ENCODE assay signal across 1 cellular context in genomic region chr17:40068917-40069750, GRCh38.
TF ChIP-seq lines count a peak whose summit lies in the region.

No MANE protein-coding gene starts in this region.

TF ChIP-seq in HEK293, 187 proteins besides CTCF, POLR2A, EP300 and RAD21 (continued from another document and continues in another):
- TF ChIP-seq ZSCAN18 (tag by site-specific recombination; IDR thresholded peaks at IDR 0.05) (peak; percentile 92; the same call in 1 of the 2 replicates), ZNF501 (tag by site-specific recombination; IDR thresholded peaks at IDR 0.05) (peak; percentile 85), HOXD13 (CRISPR knock-in tag; IDR thresholded peaks at IDR 0.05; ENCODE audit: borderline replicate concordance) (no peak), YY1 (tag by site-specific recombination; IDR thresholded peaks at IDR 0.05) (no peak), PRDM10 (tag by site-specific recombination; IDR thresholded peaks at IDR 0.05) (no peak), ZNF366 (tag by site-specific recombination; conservative IDR thresholded peaks at IDR 0.05) (peak; percentile 99), ZNF654 (tag by site-specific recombination; IDR thresholded peaks at IDR 0.05; ENCODE audit: low read depth) (no peak), ZNF776 (tag by site-specific recombination; IDR thresholded peaks at IDR 0.05; ENCODE audit: borderline replicate concordance) (no peak), SP7 (tag by site-specific recombination; IDR thresholded peaks at IDR 0.05) (peak; percentile 41; the same call in 1 of the 2 replicates), ZNF416 (tag by site-specific recombination; IDR thresholded peaks at IDR 0.05) (no peak), ZNF335 (tag by site-specific recombination; conservative IDR thresholded peaks at IDR 0.05) (peak; percentile 96), IKZF3 (tag by site-specific recombination; IDR thresholded peaks at IDR 0.05) (0 out of 2 replicates have a peak, but pooled peaks have one; percentile 26), HOXA7 (CRISPR knock-in tag; IDR thresholded peaks at IDR 0.05; ENCODE audit: borderline replicate concordance) (no peak), ZNF23 (tag by site-specific recombination; IDR thresholded peaks at IDR 0.05; ENCODE audit: borderline replicate concordance) (no peak), ZNF280D (tag by site-specific recombination; IDR thresholded peaks at IDR 0.05) (no peak), ZNF19 (tag by site-specific recombination; IDR thresholded peaks at IDR 0.05; ENCODE audit: low read depth) (no peak), ZNF10 (tag by site-specific recombination; IDR thresholded peaks at IDR 0.05) (no peak; the same call in 1 of the 2 replicates), ZNF138 (tag by site-specific recombination; IDR thresholded peaks at IDR 0.05; ENCODE audit: borderline replicate concordance) (no peak), ZNF350 (tag by site-specific recombination; IDR thresholded peaks at IDR 0.05) (no peak), ZBTB17 (tag by site-specific recombination; IDR thresholded peaks at IDR 0.05) (peak; percentile 69), ZNF114 (tag by site-specific recombination; IDR thresholded peaks at IDR 0.05) (no peak), ZNF433 (tag by site-specific recombination; IDR thresholded peaks at IDR 0.05; ENCODE audit: low read depth) (no peak), ZNF623 (tag by site-specific recombination; IDR thresholded peaks at IDR 0.05) (no peak), ZNF585B (tag by site-specific recombination; IDR thresholded peaks at IDR 0.05) (no peak), ZNF701 (tag by site-specific recombination; IDR thresholded peaks at IDR 0.05) (no peak), MYNN (tag by site-specific recombination; IDR thresholded peaks at IDR 0.05; ENCODE audit: borderline replicate concordance) (no peak), ZBTB20 (tag by site-specific recombination; IDR thresholded peaks at IDR 0.05) (peak; percentile 70), ZNF473 (tag by site-specific recombination; IDR thresholded peaks at IDR 0.05) (no peak), ZNF423 (tag by site-specific recombination; IDR thresholded peaks at IDR 0.05) (no peak; the same call in 1 of the 2 replicates), ZBTB8A (tag by site-specific recombination; IDR thresholded peaks at IDR 0.05) (no peak), ZNF169 (tag by site-specific recombination; IDR thresholded peaks at IDR 0.05) (peak; percentile 94), ZNF341 (tag by site-specific recombination; IDR thresholded peaks at IDR 0.05; ENCODE audit: low read depth) (no peak; the same call in 1 of the 2 replicates), ZBTB44 (tag by site-specific recombination; IDR thresholded peaks at IDR 0.05) (no peak; the same call in 1 of the 2 replicates), GLI2 (tag by site-specific recombination; IDR thresholded peaks at IDR 0.05; ENCODE audit: borderline replicate concordance, low read depth) (no peak), ZNF596 (tag by site-specific recombination; IDR thresholded peaks at IDR 0.05) (peak; percentile 88), ZNF621 (tag by site-specific recombination; IDR thresholded peaks at IDR 0.05) (no peak)
- TF ChIP-seq, protein P1, sequence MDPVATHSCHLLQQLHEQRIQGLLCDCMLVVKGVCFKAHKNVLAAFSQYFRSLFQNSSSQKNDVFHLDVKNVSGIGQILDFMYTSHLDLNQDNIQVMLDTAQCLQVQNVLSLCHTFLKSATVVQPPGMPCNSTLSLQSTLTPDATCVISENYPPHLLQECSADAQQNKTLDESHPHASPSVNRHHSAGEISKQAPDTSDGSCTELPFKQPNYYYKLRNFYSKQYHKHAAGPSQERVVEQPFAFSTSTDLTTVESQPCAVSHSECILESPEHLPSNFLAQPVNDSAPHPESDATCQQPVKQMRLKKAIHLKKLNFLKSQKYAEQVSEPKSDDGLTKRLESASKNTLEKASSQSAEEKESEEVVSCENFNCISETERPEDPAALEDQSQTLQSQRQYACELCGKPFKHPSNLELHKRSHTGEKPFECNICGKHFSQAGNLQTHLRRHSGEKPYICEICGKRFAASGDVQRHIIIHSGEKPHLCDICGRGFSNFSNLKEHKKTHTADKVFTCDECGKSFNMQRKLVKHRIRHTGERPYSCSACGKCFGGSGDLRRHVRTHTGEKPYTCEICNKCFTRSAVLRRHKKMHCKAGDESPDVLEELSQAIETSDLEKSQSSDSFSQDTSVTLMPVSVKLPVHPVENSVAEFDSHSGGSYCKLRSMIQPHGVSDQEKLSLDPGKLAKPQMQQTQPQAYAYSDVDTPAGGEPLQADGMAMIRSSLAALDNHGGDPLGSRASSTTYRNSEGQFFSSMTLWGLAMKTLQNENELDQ (tag by site-specific recombination; IDR thresholded peaks at IDR 0.05; ENCODE audit: low read depth): no peak; the same call in 1 of the 2 replicates
- TF ChIP-seq, protein P2, sequence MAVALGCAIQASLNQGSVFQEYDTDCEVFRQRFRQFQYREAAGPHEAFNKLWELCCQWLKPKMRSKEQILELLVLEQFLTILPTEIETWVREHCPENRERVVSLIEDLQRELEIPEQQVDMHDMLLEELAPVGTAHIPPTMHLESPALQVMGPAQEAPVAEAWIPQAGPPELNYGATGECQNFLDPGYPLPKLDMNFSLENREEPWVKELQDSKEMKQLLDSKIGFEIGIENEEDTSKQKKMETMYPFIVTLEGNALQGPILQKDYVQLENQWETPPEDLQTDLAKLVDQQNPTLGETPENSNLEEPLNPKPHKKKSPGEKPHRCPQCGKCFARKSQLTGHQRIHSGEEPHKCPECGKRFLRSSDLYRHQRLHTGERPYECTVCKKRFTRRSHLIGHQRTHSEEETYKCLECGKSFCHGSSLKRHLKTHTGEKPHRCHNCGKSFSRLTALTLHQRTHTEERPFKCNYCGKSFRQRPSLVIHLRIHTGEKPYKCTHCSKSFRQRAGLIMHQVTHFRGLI (tag by site-specific recombination; IDR thresholded peaks at IDR 0.05): no peak
- TF ChIP-seq, protein P3, sequence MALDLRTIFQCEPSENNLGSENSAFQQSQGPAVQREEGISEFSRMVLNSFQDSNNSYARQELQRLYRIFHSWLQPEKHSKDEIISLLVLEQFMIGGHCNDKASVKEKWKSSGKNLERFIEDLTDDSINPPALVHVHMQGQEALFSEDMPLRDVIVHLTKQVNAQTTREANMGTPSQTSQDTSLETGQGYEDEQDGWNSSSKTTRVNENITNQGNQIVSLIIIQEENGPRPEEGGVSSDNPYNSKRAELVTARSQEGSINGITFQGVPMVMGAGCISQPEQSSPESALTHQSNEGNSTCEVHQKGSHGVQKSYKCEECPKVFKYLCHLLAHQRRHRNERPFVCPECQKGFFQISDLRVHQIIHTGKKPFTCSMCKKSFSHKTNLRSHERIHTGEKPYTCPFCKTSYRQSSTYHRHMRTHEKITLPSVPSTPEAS (tag by site-specific recombination; IDR thresholded peaks at IDR 0.05): peak; percentile 88
- TF ChIP-seq, protein P4, sequence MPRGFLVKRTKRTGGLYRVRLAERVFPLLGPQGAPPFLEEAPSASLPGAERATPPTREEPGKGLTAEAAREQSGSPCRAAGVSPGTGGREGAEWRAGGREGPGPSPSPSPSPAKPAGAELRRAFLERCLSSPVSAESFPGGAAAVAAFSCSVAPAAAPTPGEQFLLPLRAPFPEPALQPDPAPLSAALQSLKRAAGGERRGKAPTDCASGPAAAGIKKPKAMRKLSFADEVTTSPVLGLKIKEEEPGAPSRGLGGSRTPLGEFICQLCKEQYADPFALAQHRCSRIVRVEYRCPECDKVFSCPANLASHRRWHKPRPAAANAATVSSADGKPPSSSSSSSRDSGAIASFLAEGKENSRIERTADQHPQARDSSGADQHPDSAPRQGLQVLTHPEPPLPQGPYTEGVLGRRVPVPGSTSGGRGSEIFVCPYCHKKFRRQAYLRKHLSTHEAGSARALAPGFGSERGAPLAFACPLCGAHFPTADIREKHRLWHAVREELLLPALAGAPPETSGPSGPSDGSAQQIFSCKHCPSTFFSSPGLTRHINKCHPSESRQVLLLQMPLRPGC (tag by site-specific recombination; IDR thresholded peaks at IDR 0.05): 0 out of 2 replicates have a peak, but pooled peaks have one; percentile 26
- TF ChIP-seq, protein P5, sequence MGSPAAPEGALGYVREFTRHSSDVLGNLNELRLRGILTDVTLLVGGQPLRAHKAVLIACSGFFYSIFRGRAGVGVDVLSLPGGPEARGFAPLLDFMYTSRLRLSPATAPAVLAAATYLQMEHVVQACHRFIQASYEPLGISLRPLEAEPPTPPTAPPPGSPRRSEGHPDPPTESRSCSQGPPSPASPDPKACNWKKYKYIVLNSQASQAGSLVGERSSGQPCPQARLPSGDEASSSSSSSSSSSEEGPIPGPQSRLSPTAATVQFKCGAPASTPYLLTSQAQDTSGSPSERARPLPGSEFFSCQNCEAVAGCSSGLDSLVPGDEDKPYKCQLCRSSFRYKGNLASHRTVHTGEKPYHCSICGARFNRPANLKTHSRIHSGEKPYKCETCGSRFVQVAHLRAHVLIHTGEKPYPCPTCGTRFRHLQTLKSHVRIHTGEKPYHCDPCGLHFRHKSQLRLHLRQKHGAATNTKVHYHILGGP (tag by site-specific recombination; IDR thresholded peaks at IDR 0.05): no peak
